14 cellular contexts compared by ENCODE assay signal in the genomic region with DNA sequence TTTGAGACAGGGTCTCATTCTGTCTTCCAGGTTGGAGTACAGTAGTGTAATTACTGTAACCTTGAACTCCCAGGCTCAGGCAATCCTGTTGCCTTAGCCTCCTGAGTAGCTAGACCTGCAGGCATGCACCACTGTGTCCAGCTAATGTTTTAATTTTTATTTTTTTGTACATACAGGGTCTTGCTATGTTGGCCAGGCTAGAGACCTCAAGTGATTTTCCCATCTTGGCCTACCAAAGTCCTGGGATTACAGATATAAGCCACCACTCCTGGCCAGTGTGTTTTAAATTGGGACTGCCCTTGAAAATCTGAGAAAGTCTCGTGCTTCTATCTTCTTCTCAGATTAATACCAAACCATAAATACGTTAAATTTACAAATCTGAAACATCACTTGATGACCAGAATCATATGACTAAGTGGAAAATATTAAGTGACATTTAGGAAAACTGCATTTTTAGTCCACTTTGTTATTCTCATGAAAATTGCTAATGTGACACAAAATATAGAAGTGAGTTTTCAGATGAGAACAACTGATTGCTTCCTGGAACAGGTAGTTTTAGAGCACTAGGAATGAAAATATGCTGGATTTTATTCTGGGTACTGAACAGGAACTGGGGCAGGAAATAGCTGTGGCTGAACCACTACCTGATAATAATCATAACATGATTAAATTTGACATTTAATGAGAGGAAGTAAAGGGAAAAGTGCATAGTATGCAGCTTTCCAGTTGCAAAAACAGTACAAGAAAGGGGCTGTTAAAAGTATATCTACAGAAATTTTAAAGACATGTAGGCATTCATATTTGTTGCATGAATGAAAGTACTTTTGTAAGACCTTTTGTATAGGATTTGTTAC. TPM values are rescaled to one million over a fixed set of nuclear protein-coding genes. Genes with fewer than 3 reads are reported as not detected.
A peak's percentile ranks its signal among the peaks of the same experiment; 100 is the strongest.
DNase-seq lines count a peak whose midpoint lies in the region; ATAC-seq and TF ChIP-seq lines count a peak whose summit lies in the region.
"Had no signal": no experiment of that assay in that cellular context is flagged by ENCODE, and none has a peak within 500 bp of the region (broad histone marks: within the 10 kb centered on the region; RNA-seq: fewer than 3 reads in every experiment).

No MANE protein-coding gene starts in this region.

- peaks cover 21% of the 10 kb centered on the region for H3K9me3 ChIP-seq in DND-41 (ENCODE audit: insufficient read depth, low read length, severe bottlenecking)

- CTCF ChIA-PET in activated B cell treated with CpG ODN at 0.5 μM for 24 hours (lab: Charles Lee): interaction anchor here (1.2 to 1.5 kb wide), 2 partner anchors 11 to 21 kb away, joined by 3 to 5 read pairs; no protein-coding TSS in a partner anchor

- H3K27ac Mint-ChIP-seq in IgD-negative memory B cell (peak overlapping the region; percentile 21 to 87 (median 57)), activated B cell treated with CpG ODN at 0.5 μM for 24 hours (peak overlapping the region; percentile 81), naive B cell (peak overlapping the region; percentile 59 to 91 (median 73)), CD14-positive monocyte (peak overlapping the region in 1 of 7 donors; percentile 56)
- H3K27ac Mint-ChIP-seq: neural progenitor cell had no signal

- peaks cover 47% of the 10 kb centered on the region for H3K4me1 ChIP-seq in DND-41 (ENCODE audit: insufficient read depth, low read length)
- H3K4me1 ChIP-seq: breast epithelium had no signal

- peak overlapping the region; percentile 55 for H3K27ac ChIP-seq in DND-41 (ENCODE audit: low read length)
- H3K27ac ChIP-seq: breast epithelium, neural progenitor cell, tibial nerve had no signal

- intact Hi-C loops in activated B cell treated with CpG ODN at 0.5 μM for 24 hours (cut with micrococcal nuclease) (loop anchor here (1.0 kb wide), 2 partner anchors 10 to 22 kb away; no protein-coding TSS in a partner anchor), CD14-positive monocyte (cut with micrococcal nuclease) (no loop called here)

- no peak for TF ChIP-seq CTCF in DND-41 (IDR thresholded peaks at IDR 0.05; ENCODE audit: borderline replicate concordance, extremely low read depth, low read length, poor library complexity, severe bottlenecking)
- no peak for TF ChIP-seq CTCF in activated B cell treated with CpG ODN at 0.5 μM for 24 hours (IDR thresholded peaks at IDR 0.05)
- TF ChIP-seq CTCF in CD14-positive monocyte (IDR thresholded peaks at IDR 0.05): no peak

- peaks cover 2 to 9% (median 5%) of the 10 kb centered on the region in 3 donors for H3K9me3 Mint-ChIP-seq in IgD-negative memory B cell
- H3K9me3 Mint-ChIP-seq in activated B cell treated with CpG ODN at 0.5 μM for 24 hours: peaks cover 13% of the 10 kb centered on the region
- peaks cover 0 to 27% (median 13%) of the 10 kb centered on the region in 7 donors for H3K9me3 Mint-ChIP-seq in naive B cell
- peaks cover 6 to 25% (median 24%) of the 10 kb centered on the region in 7 donors for H3K9me3 Mint-ChIP-seq in CD14-positive monocyte

- POLR2A ChIA-PET in activated B cell treated with CpG ODN at 0.5 μM for 24 hours (lab: Charles Lee): interaction anchor here (0.6 to 3.2 kb wide), 10 partner anchors 11 to 388 kb away, joined by 3 to 19 read pairs (median 4); a partner anchor contains a TSS

- H3K79me2 ChIP-seq in DND-41 (ENCODE audit: insufficient read depth, low read length): peaks cover 95% of the 10 kb centered on the region

- H3K27me3 ChIP-seq in DND-41 (ENCODE audit: insufficient read depth, low read length, poor library complexity): no peaks in the 10 kb centered on the region
- H3K27me3 ChIP-seq: breast epithelium, neural progenitor cell, tibial nerve had no signal

- peaks cover 15% of the 10 kb centered on the region; the same call in 1 of the 2 replicates for H4K20me1 ChIP-seq in DND-41 (ENCODE audit: insufficient read depth, low read length)

- no peak overlapping the region for H3K9ac ChIP-seq in DND-41 (ENCODE audit: low read depth, low read length)
- H3K9ac ChIP-seq: neural progenitor cell had no signal

- H3K4me3 Mint-ChIP-seq in IgD-negative memory B cell (peak overlapping the region; percentile 24 to 83 (median 53)), activated B cell treated with CpG ODN at 0.5 μM for 24 hours (peak overlapping the region; percentile 41), naive B cell (peak overlapping the region; percentile 43 to 92 (median 58)), CD14-positive monocyte (no peak overlapping the region)
- H3K4me3 Mint-ChIP-seq: neural progenitor cell had no signal

- peak overlapping the region; percentile 23 for H3K4me2 ChIP-seq in DND-41 (ENCODE audit: insufficient read depth, low read length)
- H3K4me2 ChIP-seq: neural progenitor cell had no signal

- H3K4me3 ChIP-seq in DND-41 (ENCODE audit: low read depth in 1 of 2, low read length in 2 of 2): peak overlapping the region in 1 of 2 experiments; percentile 22; a peak in 1 of 4 replicates
- H3K4me3 ChIP-seq: breast epithelium, neural progenitor cell, tibial nerve had no signal

- ATAC-seq in DND-41 (ENCODE audit: insufficient read depth, low read depth) (no peak), activated B cell treated with CpG ODN at 0.5 μM for 24 hours (ENCODE audit: low read depth) (no peak), naive B cell (ENCODE audit: low read depth in 2 of 2) (no peak)
- ATAC-seq: left colon had no signal

- DNase-seq in DND-41 (no peak), activated B cell treated with CpG ODN at 0.5 μM for 24 hours (no peak), naive B cell (no peak), HuH-7.5 (ENCODE audit: low spot score) (no peak), CD14-positive monocyte (ENCODE audit: low spot score) (no peak), NCI-H510A (lab: John Stamatoyannopoulos, UW) (no peak)
- DNase-seq: activated CD8-positive, alpha-beta memory T cell treated with anti-CD3 and anti-CD28 coated beads, Interleukin-2, amount 50 U/mL, for 48 hours; left colon; NCI-H2029 treated with DMSO at 0.1 percent for 48 hours; small intestine had no signal

- H3K27me3 Mint-ChIP-seq in IgD-negative memory B cell (no peaks in the 10 kb centered on the region), activated B cell treated with CpG ODN at 0.5 μM for 24 hours (no peaks in the 10 kb centered on the region), naive B cell (no peaks in the 10 kb centered on the region), CD14-positive monocyte (ENCODE audit: low read depth in 3 of 3) (no peaks in the 10 kb centered on the region)

- H3K4me1 Mint-ChIP-seq in IgD-negative memory B cell (peaks cover 44 to 61% (median 59%) of the 10 kb centered on the region in 3 donors), activated B cell treated with CpG ODN at 0.5 μM for 24 hours (peaks cover 71% of the 10 kb centered on the region), naive B cell (peaks cover 59 to 81% (median 70%) of the 10 kb centered on the region in 3 donors), CD14-positive monocyte (peaks cover 35% of the 10 kb centered on the region)

- peaks cover 8% of the 10 kb centered on the region for H3K36me3 Mint-ChIP-seq in IgD-negative memory B cell
- peaks cover 30% of the 10 kb centered on the region for H3K36me3 Mint-ChIP-seq in activated B cell treated with CpG ODN at 0.5 μM for 24 hours (ENCODE audit: low read depth)
- peaks cover 18 to 25% of the 10 kb centered on the region in 2 donors for H3K36me3 Mint-ChIP-seq in naive B cell
- H3K36me3 Mint-ChIP-seq in CD14-positive monocyte: peaks cover 7 to 25% of the 10 kb centered on the region in 2 donors

- no peak overlapping the region for H2AFZ ChIP-seq in DND-41 (ENCODE audit: low read depth, low read length)
- H2AFZ ChIP-seq: neural progenitor cell had no signal

- no peaks in the 10 kb centered on the region; the same call in 1 of the 2 replicates for H3K36me3 ChIP-seq in DND-41 (ENCODE audit: insufficient read depth, low read length)
- H3K36me3 ChIP-seq: breast epithelium, neural progenitor cell had no signal

RNA-seq across cellular contexts. Expression of a gene that starts 4.2 kb away (rescaled TPM):
- polyA plus RNA-seq in IgD-negative memory B cell (23.3 TPM), naive B cell (ENCODE audit: low read depth in 6 of 6) (10 to 100 TPM; 14.7 to 34.0 (median 23.8) TPM), CD14-positive monocyte (10 to 100 TPM; 10.1 to 10.3 TPM)
- total RNA-seq in activated B cell treated with CpG ODN at 0.5 μM for 24 hours: 31.4 and 38.9 TPM in 2 replicates

RNA-seq across cellular contexts. Expression of a gene that starts 4.5 kb away (rescaled TPM):
- 40.7 TPM for polyA plus RNA-seq in IgD-negative memory B cell
- 15.3 and 16.3 TPM in 2 replicates for total RNA-seq in activated B cell treated with CpG ODN at 0.5 μM for 24 hours
- polyA plus RNA-seq in naive B cell (ENCODE audit: low read depth in 6 of 6): 10 to 100 TPM; 12.4 to 53.5 (median 29.6) TPM
- polyA plus RNA-seq in CD14-positive monocyte: 10 to 100 TPM; 25.6 to 27.6 TPM

Comparison
In these comparisons a context has a peak if more than half of its experiments do, and no peak if none do; other contexts are left out.
1. H3K4me3 Mint-ChIP-seq: peak in IgD-negative memory B cell (4 of 4), activated B cell treated with CpG ODN at 0.5 μM for 24 hours (single experiment) and naive B cell (8 of 8); none in CD14-positive monocyte (0 of 2).